In the genomic region with DNA sequence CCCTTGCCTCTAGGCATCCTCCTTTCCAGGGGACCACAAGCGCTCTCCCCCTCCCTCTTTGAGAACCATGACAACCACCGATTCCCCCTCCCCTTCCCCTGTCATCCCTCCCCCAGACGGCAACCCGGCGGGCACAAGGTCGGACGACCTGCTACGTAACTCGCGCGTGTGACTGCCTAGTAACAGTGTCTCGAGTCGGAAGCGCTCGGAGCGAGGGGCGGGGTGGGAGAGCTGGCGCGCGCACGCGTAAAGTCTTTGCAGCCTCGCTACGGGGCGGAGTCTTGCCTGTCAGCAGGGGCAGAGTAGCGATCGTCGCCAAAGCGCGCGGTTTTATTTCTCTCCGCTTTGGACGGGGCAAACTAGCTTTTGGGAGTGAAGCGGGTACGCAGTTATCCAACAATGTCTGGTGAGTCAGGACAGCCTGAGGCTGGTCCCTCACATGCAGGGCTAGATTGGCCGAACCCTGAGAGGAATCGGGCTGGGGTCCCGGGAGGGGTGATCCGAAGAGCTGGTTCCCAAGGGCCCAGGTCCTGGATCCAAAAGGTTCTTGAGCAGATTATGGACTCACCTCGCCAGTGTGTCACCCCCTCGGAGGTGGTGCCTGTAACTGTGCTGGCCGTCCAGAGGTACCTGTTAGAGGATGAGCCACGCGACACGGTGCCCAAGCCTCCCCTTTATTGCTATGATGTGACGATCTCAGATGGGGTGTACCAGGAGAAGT, we compare ENCODE assay signal across 1 cellular context.
TF ChIP-seq lines count a peak whose summit lies in the region.

A gene with protein sequence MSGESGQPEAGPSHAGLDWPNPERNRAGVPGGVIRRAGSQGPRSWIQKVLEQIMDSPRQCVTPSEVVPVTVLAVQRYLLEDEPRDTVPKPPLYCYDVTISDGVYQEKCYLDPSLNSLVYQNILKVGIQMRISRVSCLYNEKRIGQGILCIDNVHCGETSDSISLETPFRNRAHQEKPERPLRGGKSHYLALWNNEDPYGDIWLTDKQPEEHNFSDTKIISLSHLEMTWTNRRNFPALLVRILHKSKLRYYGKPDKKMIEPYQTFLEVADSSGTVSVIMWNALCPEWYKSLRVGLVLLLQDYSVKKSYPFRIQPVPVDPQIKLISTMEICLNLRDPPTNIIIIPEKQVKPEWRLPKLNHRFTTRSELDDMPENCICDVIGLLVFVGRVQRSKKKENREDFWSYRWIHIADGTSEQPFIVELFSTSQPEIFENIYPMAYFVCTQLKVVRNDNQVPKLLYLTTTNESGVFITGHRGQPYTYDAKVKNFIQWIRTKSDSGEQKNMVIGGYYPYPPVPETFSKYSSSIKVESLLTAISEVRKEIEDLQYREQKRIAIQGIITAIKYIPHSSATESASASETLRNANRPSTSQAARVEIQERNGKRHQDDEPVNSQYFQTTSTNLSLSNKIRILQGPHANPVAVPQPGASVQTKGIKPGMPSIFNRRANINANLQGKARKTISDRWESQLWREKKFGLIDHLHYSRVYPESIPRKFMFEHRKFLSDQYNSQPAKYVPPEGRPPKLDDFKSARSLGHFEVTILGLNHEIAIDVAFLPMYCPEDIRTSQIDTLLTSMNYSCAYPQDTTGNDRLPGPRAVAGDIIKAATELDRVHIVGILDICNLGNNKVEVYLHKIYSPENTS (plus strand): TSS at position 297 of the 721 bp plus-strand sequence. CDS start 103 bp downstream, at position 400.

TF ChIP-seq in GM12878, 131 proteins besides CTCF, POLR2A, EP300 and RAD21 (continued from another document):
- TF ChIP-seq, protein P1, sequence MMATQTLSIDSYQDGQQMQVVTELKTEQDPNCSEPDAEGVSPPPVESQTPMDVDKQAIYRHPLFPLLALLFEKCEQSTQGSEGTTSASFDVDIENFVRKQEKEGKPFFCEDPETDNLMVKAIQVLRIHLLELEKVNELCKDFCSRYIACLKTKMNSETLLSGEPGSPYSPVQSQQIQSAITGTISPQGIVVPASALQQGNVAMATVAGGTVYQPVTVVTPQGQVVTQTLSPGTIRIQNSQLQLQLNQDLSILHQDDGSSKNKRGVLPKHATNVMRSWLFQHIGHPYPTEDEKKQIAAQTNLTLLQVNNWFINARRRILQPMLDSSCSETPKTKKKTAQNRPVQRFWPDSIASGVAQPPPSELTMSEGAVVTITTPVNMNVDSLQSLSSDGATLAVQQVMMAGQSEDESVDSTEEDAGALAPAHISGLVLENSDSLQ (IDR thresholded peaks at IDR 0.05) = peak; percentile 48; the same call in 1 of the 2 replicates
- peak; percentile 16; the same call in 1 of the 2 replicates for TF ChIP-seq TAF1 (IDR thresholded peaks at IDR 0.05; ENCODE audit: borderline replicate concordance, low read depth, low read length)
- TF ChIP-seq, protein P2, sequence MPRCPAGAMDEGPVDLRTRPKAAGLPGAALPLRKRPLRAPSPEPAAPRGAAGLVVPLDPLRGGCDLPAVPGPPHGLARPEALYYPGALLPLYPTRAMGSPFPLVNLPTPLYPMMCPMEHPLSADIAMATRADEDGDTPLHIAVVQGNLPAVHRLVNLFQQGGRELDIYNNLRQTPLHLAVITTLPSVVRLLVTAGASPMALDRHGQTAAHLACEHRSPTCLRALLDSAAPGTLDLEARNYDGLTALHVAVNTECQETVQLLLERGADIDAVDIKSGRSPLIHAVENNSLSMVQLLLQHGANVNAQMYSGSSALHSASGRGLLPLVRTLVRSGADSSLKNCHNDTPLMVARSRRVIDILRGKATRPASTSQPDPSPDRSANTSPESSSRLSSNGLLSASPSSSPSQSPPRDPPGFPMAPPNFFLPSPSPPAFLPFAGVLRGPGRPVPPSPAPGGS (IDR thresholded peaks at IDR 0.05; ENCODE audit: borderline replicate concordance, insufficient read depth, low read depth, low read length, poor library complexity, severe bottlenecking) = no peak
- TF ChIP-seq NRF1 (conservative IDR thresholded peaks at IDR 0.05; ENCODE audit: low read depth, low read length) = peak; percentile 52
- TF ChIP-seq, protein P3, sequence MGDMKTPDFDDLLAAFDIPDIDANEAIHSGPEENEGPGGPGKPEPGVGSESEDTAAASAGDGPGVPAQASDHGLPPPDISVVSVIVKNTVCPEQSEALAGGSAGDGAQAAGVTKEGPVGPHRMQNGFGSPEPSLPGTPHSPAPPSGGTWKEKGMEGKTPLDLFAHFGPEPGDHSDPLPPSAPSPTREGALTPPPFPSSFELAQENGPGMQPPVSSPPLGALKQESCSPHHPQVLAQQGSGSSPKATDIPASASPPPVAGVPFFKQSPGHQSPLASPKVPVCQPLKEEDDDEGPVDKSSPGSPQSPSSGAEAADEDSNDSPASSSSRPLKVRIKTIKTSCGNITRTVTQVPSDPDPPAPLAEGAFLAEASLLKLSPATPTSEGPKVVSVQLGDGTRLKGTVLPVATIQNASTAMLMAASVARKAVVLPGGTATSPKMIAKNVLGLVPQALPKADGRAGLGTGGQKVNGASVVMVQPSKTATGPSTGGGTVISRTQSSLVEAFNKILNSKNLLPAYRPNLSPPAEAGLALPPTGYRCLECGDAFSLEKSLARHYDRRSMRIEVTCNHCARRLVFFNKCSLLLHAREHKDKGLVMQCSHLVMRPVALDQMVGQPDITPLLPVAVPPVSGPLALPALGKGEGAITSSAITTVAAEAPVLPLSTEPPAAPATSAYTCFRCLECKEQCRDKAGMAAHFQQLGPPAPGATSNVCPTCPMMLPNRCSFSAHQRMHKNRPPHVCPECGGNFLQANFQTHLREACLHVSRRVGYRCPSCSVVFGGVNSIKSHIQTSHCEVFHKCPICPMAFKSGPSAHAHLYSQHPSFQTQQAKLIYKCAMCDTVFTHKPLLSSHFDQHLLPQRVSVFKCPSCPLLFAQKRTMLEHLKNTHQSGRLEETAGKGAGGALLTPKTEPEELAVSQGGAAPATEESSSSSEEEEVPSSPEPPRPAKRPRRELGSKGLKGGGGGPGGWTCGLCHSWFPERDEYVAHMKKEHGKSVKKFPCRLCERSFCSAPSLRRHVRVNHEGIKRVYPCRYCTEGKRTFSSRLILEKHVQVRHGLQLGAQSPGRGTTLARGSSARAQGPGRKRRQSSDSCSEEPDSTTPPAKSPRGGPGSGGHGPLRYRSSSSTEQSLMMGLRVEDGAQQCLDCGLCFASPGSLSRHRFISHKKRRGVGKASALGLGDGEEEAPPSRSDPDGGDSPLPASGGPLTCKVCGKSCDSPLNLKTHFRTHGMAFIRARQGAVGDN (IDR thresholded peaks at IDR 0.05) = no peak
- TF ChIP-seq IKZF1 (conservative IDR thresholded peaks at IDR 0.05) = peak; percentile 57
- no peak for TF ChIP-seq RB1 (IDR thresholded peaks at IDR 0.05; ENCODE audit: borderline replicate concordance)
- TF ChIP-seq PAX5 (IDR thresholded peaks at IDR 0.05; ENCODE audit: borderline replicate concordance, low read depth, low read length) = no peak
- TF ChIP-seq HCFC1 (IDR thresholded peaks at IDR 0.05; ENCODE audit: low read length) = no peak
- no peak for TF ChIP-seq CHD4 (IDR thresholded peaks at IDR 0.05)
- TF ChIP-seq BMI1 (IDR thresholded peaks at IDR 0.05; ENCODE audit: borderline replicate concordance) = no peak
- TF ChIP-seq YY1 (IDR thresholded peaks at IDR 0.05; ENCODE audit: low read depth, low read length) = 0 out of 2 replicates have a peak, but pooled peaks have one; percentile 10
- TF ChIP-seq CREB1 (IDR thresholded peaks at IDR 0.05; ENCODE audit: low read depth) = peak; percentile 90
- TF ChIP-seq POLR2AphosphoS5 (IDR thresholded peaks at IDR 0.05; ENCODE audit: low read length) = 0 out of 2 replicates have a peak, but pooled peaks have one; percentile 26
- TF ChIP-seq ZNF622 (IDR thresholded peaks at IDR 0.05) = no peak
- TF ChIP-seq CREM (IDR thresholded peaks at IDR 0.05; ENCODE audit: low read depth) = peak; percentile 69; the same call in 1 of the 2 replicates
- TF ChIP-seq ZNF217 (IDR thresholded peaks at IDR 0.05) = no peak
- no peak for TF ChIP-seq SMC3 (IDR thresholded peaks at IDR 0.05; ENCODE audit: borderline replicate concordance, low read length)
- TF ChIP-seq JUND (IDR thresholded peaks at IDR 0.05; ENCODE audit: low read depth, low read length) = no peak
- TF ChIP-seq GABPA (IDR thresholded peaks at IDR 0.05; ENCODE audit: low read depth) = no peak
- TF ChIP-seq, protein P4, sequence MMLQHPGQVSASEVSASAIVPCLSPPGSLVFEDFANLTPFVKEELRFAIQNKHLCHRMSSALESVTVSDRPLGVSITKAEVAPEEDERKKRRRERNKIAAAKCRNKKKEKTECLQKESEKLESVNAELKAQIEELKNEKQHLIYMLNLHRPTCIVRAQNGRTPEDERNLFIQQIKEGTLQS (IDR thresholded peaks at IDR 0.05; ENCODE audit: borderline replicate concordance, extremely low read depth, low read depth, low read length) = no peak
- TF ChIP-seq BHLHE40 (IDR thresholded peaks at IDR 0.05; ENCODE audit: borderline replicate concordance in 1 of 2, low read depth in 2 of 2, low read length in 1 of 2) = peak; percentile 23 to 74; a peak in 2 of 4 replicates
- TF ChIP-seq, protein P5, sequence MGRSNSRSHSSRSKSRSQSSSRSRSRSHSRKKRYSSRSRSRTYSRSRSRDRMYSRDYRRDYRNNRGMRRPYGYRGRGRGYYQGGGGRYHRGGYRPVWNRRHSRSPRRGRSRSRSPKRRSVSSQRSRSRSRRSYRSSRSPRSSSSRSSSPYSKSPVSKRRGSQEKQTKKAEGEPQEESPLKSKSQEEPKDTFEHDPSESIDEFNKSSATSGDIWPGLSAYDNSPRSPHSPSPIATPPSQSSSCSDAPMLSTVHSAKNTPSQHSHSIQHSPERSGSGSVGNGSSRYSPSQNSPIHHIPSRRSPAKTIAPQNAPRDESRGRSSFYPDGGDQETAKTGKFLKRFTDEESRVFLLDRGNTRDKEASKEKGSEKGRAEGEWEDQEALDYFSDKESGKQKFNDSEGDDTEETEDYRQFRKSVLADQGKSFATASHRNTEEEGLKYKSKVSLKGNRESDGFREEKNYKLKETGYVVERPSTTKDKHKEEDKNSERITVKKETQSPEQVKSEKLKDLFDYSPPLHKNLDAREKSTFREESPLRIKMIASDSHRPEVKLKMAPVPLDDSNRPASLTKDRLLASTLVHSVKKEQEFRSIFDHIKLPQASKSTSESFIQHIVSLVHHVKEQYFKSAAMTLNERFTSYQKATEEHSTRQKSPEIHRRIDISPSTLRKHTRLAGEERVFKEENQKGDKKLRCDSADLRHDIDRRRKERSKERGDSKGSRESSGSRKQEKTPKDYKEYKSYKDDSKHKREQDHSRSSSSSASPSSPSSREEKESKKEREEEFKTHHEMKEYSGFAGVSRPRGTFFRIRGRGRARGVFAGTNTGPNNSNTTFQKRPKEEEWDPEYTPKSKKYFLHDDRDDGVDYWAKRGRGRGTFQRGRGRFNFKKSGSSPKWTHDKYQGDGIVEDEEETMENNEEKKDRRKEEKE (IDR thresholded peaks at IDR 0.05) = no peak
- TF ChIP-seq CBFB (IDR thresholded peaks at IDR 0.05; ENCODE audit: low read depth) = no peak
- TF ChIP-seq RUNX3 (IDR thresholded peaks at IDR 0.05; ENCODE audit: low read length) = no peak
- TF ChIP-seq ZNF384 (IDR thresholded peaks at IDR 0.05; ENCODE audit: borderline replicate concordance, low read depth, low read length) = no peak
- TF ChIP-seq PAX8 (IDR thresholded peaks at IDR 0.05) = no peak
- TF ChIP-seq, protein P6, sequence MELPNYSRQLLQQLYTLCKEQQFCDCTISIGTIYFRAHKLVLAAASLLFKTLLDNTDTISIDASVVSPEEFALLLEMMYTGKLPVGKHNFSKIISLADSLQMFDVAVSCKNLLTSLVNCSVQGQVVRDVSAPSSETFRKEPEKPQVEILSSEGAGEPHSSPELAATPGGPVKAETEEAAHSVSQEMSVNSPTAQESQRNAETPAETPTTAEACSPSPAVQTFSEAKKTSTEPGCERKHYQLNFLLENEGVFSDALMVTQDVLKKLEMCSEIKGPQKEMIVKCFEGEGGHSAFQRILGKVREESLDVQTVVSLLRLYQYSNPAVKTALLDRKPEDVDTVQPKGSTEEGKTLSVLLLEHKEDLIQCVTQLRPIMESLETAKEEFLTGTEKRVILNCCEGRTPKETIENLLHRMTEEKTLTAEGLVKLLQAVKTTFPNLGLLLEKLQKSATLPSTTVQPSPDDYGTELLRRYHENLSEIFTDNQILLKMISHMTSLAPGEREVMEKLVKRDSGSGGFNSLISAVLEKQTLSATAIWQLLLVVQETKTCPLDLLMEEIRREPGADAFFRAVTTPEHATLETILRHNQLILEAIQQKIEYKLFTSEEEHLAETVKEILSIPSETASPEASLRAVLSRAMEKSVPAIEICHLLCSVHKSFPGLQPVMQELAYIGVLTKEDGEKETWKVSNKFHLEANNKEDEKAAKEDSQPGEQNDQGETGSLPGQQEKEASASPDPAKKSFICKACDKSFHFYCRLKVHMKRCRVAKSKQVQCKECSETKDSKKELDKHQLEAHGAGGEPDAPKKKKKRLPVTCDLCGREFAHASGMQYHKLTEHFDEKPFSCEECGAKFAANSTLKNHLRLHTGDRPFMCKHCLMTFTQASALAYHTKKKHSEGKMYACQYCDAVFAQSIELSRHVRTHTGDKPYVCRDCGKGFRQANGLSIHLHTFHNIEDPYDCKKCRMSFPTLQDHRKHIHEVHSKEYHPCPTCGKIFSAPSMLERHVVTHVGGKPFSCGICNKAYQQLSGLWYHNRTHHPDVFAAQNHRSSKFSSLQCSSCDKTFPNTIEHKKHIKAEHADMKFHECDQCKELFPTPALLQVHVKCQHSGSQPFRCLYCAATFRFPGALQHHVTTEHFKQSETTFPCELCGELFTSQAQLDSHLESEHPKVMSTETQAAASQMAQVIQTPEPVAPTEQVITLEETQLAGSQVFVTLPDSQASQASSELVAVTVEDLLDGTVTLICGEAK (IDR thresholded peaks at IDR 0.05; ENCODE audit: borderline replicate concordance) = no peak
- no peak for TF ChIP-seq SUZ12 (IDR thresholded peaks at IDR 0.05; ENCODE audit: unreplicated experiment)
- no peak for TF ChIP-seq SUPT20H (IDR thresholded peaks at IDR 0.05; ENCODE audit: borderline replicate concordance, control insufficient read depth, low read depth, low read length)
- TF ChIP-seq EED (IDR thresholded peaks at IDR 0.05; ENCODE audit: low read depth) = no peak
